Comparison of ENCODE assay signal across 11 cellular contexts in genomic region chr14:99287269-99287942, GRCh38. TPM values are rescaled to one million over a fixed set of nuclear protein-coding genes. Genes with fewer than 3 reads are reported as not detected.
DNase-seq lines count a peak whose midpoint lies in the region; ATAC-seq and TF ChIP-seq lines count a peak whose summit lies in the region.
"Had no signal": no experiment of that assay in that cellular context is flagged by ENCODE, and none has a peak within 500 bp of the region (broad histone marks: within the 10 kb centered on the region; RNA-seq: fewer than 3 reads in every experiment).

No MANE protein-coding gene starts in this region.

- no peak for TF ChIP-seq CTCF in CD14-positive monocyte (IDR thresholded peaks at IDR 0.05)

- ATAC-seq in stimulated activated naive CD8-positive, alpha-beta T cell treated with anti-CD3 and anti-CD28 coated beads, Interleukin-15, Interleukin-2, amounts not matched to agents 100 U/mL and 50 U/mL, for 24 hours, result peak; percentile 82
- no peak for ATAC-seq in stimulated activated naive CD8-positive, alpha-beta T cell treated with anti-CD3 and anti-CD28 coated beads, Interleukin-15, amount 100 ng/mL, for 72 hours
- ATAC-seq in HG02938 (IDR thresholded peaks at IDR 0.05; ENCODE audit: unreplicated experiment) (peak; percentile 84), sciatic nerve (no peak)

- peak overlapping the region in 1 of 2 donors; percentile 30 for H3K4me3 Mint-ChIP-seq in stimulated activated naive CD8-positive, alpha-beta T cell treated with anti-CD3 and anti-CD28 coated beads, Interleukin-15, amount 100 ng/mL, for 72 hours
- no peak overlapping the region for H3K4me3 Mint-ChIP-seq in CD14-positive monocyte

- DNase-seq in stimulated activated naive CD8-positive, alpha-beta T cell treated with anti-CD3 and anti-CD28 coated beads, Interleukin-15, Interleukin-2, amounts not matched to agents 100 U/mL and 50 U/mL, for 24 hours, result no peak
- DNase-seq in stimulated activated naive CD8-positive, alpha-beta T cell treated with anti-CD3 and anti-CD28 coated beads, Interleukin-15, amount 100 ng/mL, for 72 hours, result no peak
- peak; percentile 75 for DNase-seq in NOMO-1 treated with DMSO at 0.1 percent for 48 hours (lab: John Stamatoyannopoulos, UW; ENCODE audit: unreplicated experiment)
- no peak for DNase-seq in islet precursor cell
- no peak for DNase-seq in CD14-positive monocyte (ENCODE audit: low spot score)
- DNase-seq in SKM-1 (lab: John Stamatoyannopoulos, UW; ENCODE audit: unreplicated experiment), result no peak
- DNase-seq in sciatic nerve (ENCODE audit: low spot score), result no peak
- DNase-seq: H7; stimulated activated CD4-positive, alpha-beta T cell treated with anti-CD3 and anti-CD28 coated beads, Interleukin-12 subunit alpha, Interleukin-12 subunit beta, amount 100 ng/mL, for 4 hours; upper lobe of left lung had no signal

- H3K4me1 Mint-ChIP-seq in stimulated activated naive CD8-positive, alpha-beta T cell treated with anti-CD3 and anti-CD28 coated beads, Interleukin-15, amount 100 ng/mL, for 72 hours, result peaks cover 13% of the 10 kb centered on the region
- H3K4me1 Mint-ChIP-seq in CD14-positive monocyte, result no peaks in the 10 kb centered on the region

- no peaks in the 10 kb centered on the region for H3K36me3 Mint-ChIP-seq in CD14-positive monocyte

- H3K27ac Mint-ChIP-seq in stimulated activated naive CD8-positive, alpha-beta T cell treated with anti-CD3 and anti-CD28 coated beads, Interleukin-15, amount 100 ng/mL, for 72 hours, result peak overlapping the region in 1 of 2 donors; percentile 60
- peak overlapping the region in 1 of 7 donors; percentile 78 for H3K27ac Mint-ChIP-seq in CD14-positive monocyte

- intact Hi-C loops in CD14-positive monocyte (cut with micrococcal nuclease) (no loop called here), sciatic nerve (cut with DNase I) (no loop called here)

- H3K27me3 Mint-ChIP-seq in stimulated activated naive CD8-positive, alpha-beta T cell treated with anti-CD3 and anti-CD28 coated beads, Interleukin-15, amount 100 ng/mL, for 72 hours, result peaks cover 18% of the 10 kb centered on the region
- peaks cover 2 to 23% (median 15%) of the 10 kb centered on the region in 3 donors for H3K27me3 Mint-ChIP-seq in CD14-positive monocyte (ENCODE audit: low read depth in 3 of 3)

- H3K9me3 Mint-ChIP-seq in stimulated activated naive CD8-positive, alpha-beta T cell treated with anti-CD3 and anti-CD28 coated beads, Interleukin-15, amount 100 ng/mL, for 72 hours, result no peaks in the 10 kb centered on the region
- H3K9me3 Mint-ChIP-seq in CD14-positive monocyte, result peaks cover 0 to 5% (median 0%) of the 10 kb centered on the region in 7 donors

RNA-seq across cellular contexts. Expression of gene BCL11B, which starts 15.4 kb away (rescaled TPM):
- polyA plus RNA-seq in CD14-positive monocyte, result not detected
- total RNA-seq in sciatic nerve, result 0.85 TPM

Comparison
In these comparisons a context has a peak if more than half of its experiments do, and no peak if none do; other contexts are left out.
1. ATAC-seq: peak in stimulated activated naive CD8-positive, alpha-beta T cell treated with anti-CD3 and anti-CD28 coated beads, Interleukin-15, Interleukin-2, amounts not matched to agents 100 U/mL and 50 U/mL, for 24 hours (single experiment) and HG02938 (single experiment); none in stimulated activated naive CD8-positive, alpha-beta T cell treated with anti-CD3 and anti-CD28 coated beads, Interleukin-15, amount 100 ng/mL, for 72 hours (single experiment) and sciatic nerve (single experiment).